11 cellular contexts compared by ENCODE assay signal in genomic region chr7:57305192-57305748, GRCh38.
DNase-seq lines count a peak whose midpoint lies in the region; ATAC-seq and TF ChIP-seq lines count a peak whose summit lies in the region.
"Had no signal": no experiment of that assay in that cellular context is flagged by ENCODE, and none has a peak within 500 bp of the region (broad histone marks: within the 10 kb centered on the region; RNA-seq: fewer than 3 reads in every experiment).

No MANE protein-coding gene starts in this region.

- no peaks in the 10 kb centered on the region for H3K4me1 Mint-ChIP-seq in WTC11
- no peaks in the 10 kb centered on the region for H3K4me1 Mint-ChIP-seq in activated T-helper 1 cell treated with anti-CD3 and anti-CD28 coated beads, Interleukin-12 subunit alpha, Interleukin-12 subunit beta, Interleukin-2, Interleukin-4 antibody, amounts not matched to agents 30 ng/mL and 10 ng/mL and 1 ng/mL, durations not matched to agents 14 hours and 24 hours and 36 hours (ENCODE audit: low read depth)

- H3K27ac ChIP-seq in liver (ENCODE audit: low read depth in 1 of 2, low read length in 2 of 2): no peak overlapping the region

- DNase-seq in GM12865 (ENCODE audit: low read depth): no peak
- DNase-seq in HT-29 (ENCODE audit: low spot score): peak; percentile 5
- no peak for DNase-seq in WTC11 (ENCODE audit: low spot score)
- no peak for DNase-seq in retina
- DNase-seq in UCSD-AML1 (lab: John Stamatoyannopoulos, UW; ENCODE audit: unreplicated experiment): no peak
- no peak for DNase-seq in activated T-helper 1 cell treated with anti-CD3 and anti-CD28 coated beads, Interleukin-12 subunit alpha, Interleukin-12 subunit beta, Interleukin-2, Interleukin-4 antibody, amounts not matched to agents 30 ng/mL and 10 ng/mL and 1 ng/mL, durations not matched to agents 14 hours and 24 hours and 36 hours (ENCODE audit: low spot score)
- DNase-seq: KG1, NCI-H446, right cardiac atrium had no signal

- TF ChIP-seq RAD21 in liver (IDR thresholded peaks at IDR 0.05): peak; percentile 69 to 75

- POLR2A ChIA-PET in WTC11 (lab: Charles Lee): no interaction called here

- no peaks in the 10 kb centered on the region for H3K36me3 ChIP-seq in liver (ENCODE audit: control insufficient read depth in 4 of 4, insufficient read depth in 3 of 4, low read depth in 1 of 4, low read length in 3 of 4)

- peak; percentile 7 for TF ChIP-seq CTCF in GM12865 (IDR thresholded peaks at IDR 0.05; ENCODE audit: insufficient read depth, low read depth, low read length, missing control alignments)
- TF ChIP-seq CTCF in WTC11 (IDR thresholded peaks at IDR 0.05): 0 out of 2 replicates have a peak, but pooled peaks have one; percentile 17
- peak; percentile 49 for TF ChIP-seq CTCF in liver (IDR thresholded peaks at IDR 0.05; ENCODE audit: low read depth, low read length, missing input control)

- 43% methylated on average over 17 of the region's 17 CpGs for WGBS in liver

- peaks cover 59% of the 10 kb centered on the region for H3K36me3 Mint-ChIP-seq in WTC11
- no peaks in the 10 kb centered on the region for H3K36me3 Mint-ChIP-seq in activated T-helper 1 cell treated with anti-CD3 and anti-CD28 coated beads, Interleukin-12 subunit alpha, Interleukin-12 subunit beta, Interleukin-2, Interleukin-4 antibody, amounts not matched to agents 30 ng/mL and 10 ng/mL and 1 ng/mL, durations not matched to agents 14 hours and 24 hours and 36 hours (ENCODE audit: low read depth)

- peaks cover 0 to 7% (median 2%) of the 10 kb centered on the region in 4 donors for H3K9me3 ChIP-seq in liver (ENCODE audit: control insufficient read depth in 4 of 4, low read length in 3 of 4)

- peaks cover 0 to 3% (median 0%) of the 10 kb centered on the region in 4 donors for H3K4me1 ChIP-seq in liver (ENCODE audit: control insufficient read depth in 4 of 4, insufficient read depth in 4 of 4, low read length in 3 of 4)

- no peak overlapping the region for H3K9ac ChIP-seq in liver (ENCODE audit: low read depth in 1 of 2, low read length in 2 of 2)

- CTCF ChIA-PET in WTC11 (lab: Charles Lee): no interaction called here

- no peak overlapping the region for H3K4me3 ChIP-seq in GM12865 (ENCODE audit: low read depth, low read length)
- H3K4me3 ChIP-seq in liver (ENCODE audit: low read depth in 1 of 3, low read length in 3 of 3): no peak overlapping the region

- peaks cover 3% of the 10 kb centered on the region; the same call in 1 of the 2 replicates for H3K27me3 Mint-ChIP-seq in WTC11 (ENCODE audit: low read depth)
- H3K27me3 Mint-ChIP-seq in activated T-helper 1 cell treated with anti-CD3 and anti-CD28 coated beads, Interleukin-12 subunit alpha, Interleukin-12 subunit beta, Interleukin-2, Interleukin-4 antibody, amounts not matched to agents 30 ng/mL and 10 ng/mL and 1 ng/mL, durations not matched to agents 14 hours and 24 hours and 36 hours (ENCODE audit: insufficient read depth): no peaks in the 10 kb centered on the region

- peaks cover 56% of the 10 kb centered on the region for H3K9me3 Mint-ChIP-seq in WTC11
- peaks cover 41% of the 10 kb centered on the region for H3K9me3 Mint-ChIP-seq in activated T-helper 1 cell treated with anti-CD3 and anti-CD28 coated beads, Interleukin-12 subunit alpha, Interleukin-12 subunit beta, Interleukin-2, Interleukin-4 antibody, amounts not matched to agents 30 ng/mL and 10 ng/mL and 1 ng/mL, durations not matched to agents 14 hours and 24 hours and 36 hours

- H3K27me3 ChIP-seq in liver (ENCODE audit: control insufficient read depth in 4 of 4, insufficient read depth in 4 of 4, low read length in 3 of 4): no peaks in the 10 kb centered on the region

- H3K4me3 Mint-ChIP-seq in WTC11: no peak overlapping the region
- no peak overlapping the region for H3K4me3 Mint-ChIP-seq in activated T-helper 1 cell treated with anti-CD3 and anti-CD28 coated beads, Interleukin-12 subunit alpha, Interleukin-12 subunit beta, Interleukin-2, Interleukin-4 antibody, amounts not matched to agents 30 ng/mL and 10 ng/mL and 1 ng/mL, durations not matched to agents 14 hours and 24 hours and 36 hours

- ATAC-seq in WTC11 (no peak), HG03378 (IDR thresholded peaks at IDR 0.05; ENCODE audit: unreplicated experiment) (no peak)

- no peak overlapping the region for H3K27ac Mint-ChIP-seq in WTC11
- H3K27ac Mint-ChIP-seq in activated T-helper 1 cell treated with anti-CD3 and anti-CD28 coated beads, Interleukin-12 subunit alpha, Interleukin-12 subunit beta, Interleukin-2, Interleukin-4 antibody, amounts not matched to agents 30 ng/mL and 10 ng/mL and 1 ng/mL, durations not matched to agents 14 hours and 24 hours and 36 hours: no peak overlapping the region

- intact Hi-C loops in activated T-helper 1 cell treated with anti-CD3 and anti-CD28 coated beads, Interleukin-12 subunit alpha, Interleukin-12 subunit beta, Interleukin-2, Interleukin-4 antibody, amounts not matched to agents 30 ng/mL and 10 ng/mL and 1 ng/mL, durations not matched to agents 14 hours and 24 hours and 36 hours (cut with micrococcal nuclease): no loop called here

TF ChIP-seq in WTC11, 78 proteins besides CTCF, POLR2A, EP300 and RAD21 (continues in another document):
- TF ChIP-seq SMAD3 (CRISPR knock-in tag; IDR thresholded peaks at IDR 0.05; ENCODE audit: borderline replicate concordance): no peak
- TF ChIP-seq ARID4B (CRISPR knock-in tag; IDR thresholded peaks at IDR 0.05; ENCODE audit: borderline replicate concordance): no peak
- TF ChIP-seq MXD4 (CRISPR knock-in tag; IDR thresholded peaks at IDR 0.05; ENCODE audit: borderline replicate concordance): no peak

TF ChIP-seq in liver, 16 proteins besides CTCF, POLR2A, EP300 and RAD21:
- TF ChIP-seq SP1 (IDR thresholded peaks at IDR 0.05) (no peak), ZBTB33 (IDR thresholded peaks at IDR 0.05) (no peak), REST (IDR thresholded peaks at IDR 0.05) (no peak), YY1 (IDR thresholded peaks at IDR 0.05) (no peak), HNF4A (conservative IDR thresholded peaks at IDR 0.05) (no peak), NR2F2 (IDR thresholded peaks at IDR 0.05) (no peak), MAX (IDR thresholded peaks at IDR 0.05) (no peak), EGR1 (IDR thresholded peaks at IDR 0.05; ENCODE audit: low read depth in 2 of 2) (no peak), JUND (IDR thresholded peaks at IDR 0.05) (no peak), GABPA (IDR thresholded peaks at IDR 0.05 in 1 of 2, conservative IDR thresholded peaks at IDR 0.05 in 1 of 2) (no peak)
